Comparison of ENCODE assay signal across 21 cellular contexts in the genomic region with DNA sequence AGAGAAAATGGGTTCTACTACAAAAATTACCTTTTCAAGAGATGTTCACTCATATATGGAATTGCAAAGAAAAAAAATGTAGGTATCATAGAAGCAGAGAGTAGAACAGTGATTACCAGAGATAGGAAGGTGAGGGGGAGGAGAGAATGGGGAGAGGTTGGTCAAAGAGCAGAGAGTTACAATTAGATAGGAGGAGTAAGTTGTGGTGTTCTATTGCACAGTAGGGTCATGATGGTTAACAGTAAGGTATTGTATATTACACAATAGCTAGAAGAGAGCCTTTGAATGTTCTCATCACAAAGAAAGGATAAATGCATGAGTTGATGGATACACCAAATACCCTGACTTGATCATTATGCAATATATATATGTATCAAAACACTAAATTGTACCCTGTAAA.
"Had no signal": no experiment of that assay in that cellular context is flagged by ENCODE, and none has a peak within 500 bp of the region (broad histone marks: within the 10 kb centered on the region; RNA-seq: fewer than 3 reads in every experiment).

No MANE protein-coding gene starts in this region.

- H3K27me3 Mint-ChIP-seq: IgD-negative memory B cell had no signal

- H3K9ac ChIP-seq: SK-N-SH had no signal

- H3K4me1 Mint-ChIP-seq: IgD-negative memory B cell had no signal

- DNase-seq: KBM-7, MV-4-11, NCI-H1048, NCI-H1105, NCI-H1417, NCI-H1436 treated with DMSO at 0.1 percent for 48 hours, NCI-H1694 treated with DMSO at 0.1 percent for 48 hours, NCI-H1930, NCI-H2081, NCI-H2107, NCI-H2227 treated with DMSO at 0.1 percent for 48 hours, NCI-H446, NCI-H510A, NCI-H524 treated with DMSO at 0.1 percent for 48 hours, NCI-H69, NCI-H774, SHP77, SK-N-SH, SW 1271 had no signal

- H3K27ac ChIP-seq: RWPE1 had no signal

- H3K4me3 Mint-ChIP-seq: IgD-negative memory B cell had no signal

- H3K4me2 ChIP-seq: SK-N-SH had no signal

- H3K9me3 ChIP-seq: SK-N-SH had no signal
